19 cellular contexts compared by ENCODE assay signal in genomic region chr10:87978166-87978565, GRCh38.
DNase-seq lines count a peak whose midpoint lies in the region; ATAC-seq and TF ChIP-seq lines count a peak whose summit lies in the region.
"Had no signal": no experiment of that assay in that cellular context is flagged by ENCODE, and none has a peak within 500 bp of the region (broad histone marks: within the 10 kb centered on the region; RNA-seq: fewer than 3 reads in every experiment).

No MANE protein-coding gene starts in this region.

- DNase-seq in COLO829 (ENCODE audit: low spot score) (peak; percentile 42), SK-MEL-5 (ENCODE audit: low read depth, low spot score) (peak; percentile 77), prostate gland (ENCODE audit: low spot score) (no peak), T-helper 1 cell (no peak)
- DNase-seq: CD4-positive, CD25-positive, alpha-beta regulatory T cell; CD8-positive, alpha-beta T cell; DMS 273 treated with DMSO at 0.1 percent for 48 hours; DMS79; EL; GF-D8; GM23248; H9; HFFc6 had no signal

- ATAC-seq in HG02884 (IDR thresholded peaks at IDR 0.05; ENCODE audit: unreplicated experiment), result no peak
- ATAC-seq: CD8-positive, alpha-beta T cell; HCT116 had no signal

- no peaks in the 10 kb centered on the region for H3K9me3 ChIP-seq in HEK293 (ENCODE audit: control insufficient read depth, insufficient read depth, low read depth, low read length)
- no peaks in the 10 kb centered on the region for H3K9me3 ChIP-seq in prostate gland
- H3K9me3 ChIP-seq: BLaER1 had no signal

- H3K27ac ChIP-seq in HEK293 (ENCODE audit: extremely low read depth, low read depth, low read length), result no peak overlapping the region
- no peak overlapping the region for H3K27ac ChIP-seq in prostate gland
- H3K27ac ChIP-seq: 22Rv1, BLaER1, C4-2B, GM23248 had no signal

- WGBS in prostate gland, result 70% methylated on average over 2 of the region's 2 CpGs

- in situ Hi-C loops in SK-MEL-5 (cut with HindIII; ENCODE audit: low pct_unique_long_range_greater_than_20kb, low sequenced_read_pairs), result no loop called here

- intact Hi-C loops in prostate gland (cut with DNase I), result no loop called here

- no peaks in the 10 kb centered on the region for H3K4me1 ChIP-seq in HEK293 (ENCODE audit: control insufficient read depth, insufficient read depth, low read length)
- H3K4me1 ChIP-seq in prostate gland (replicated peaks), result no peaks in the 10 kb centered on the region
- H3K4me1 ChIP-seq: BLaER1 had no signal

- H3K36me3 ChIP-seq in HEK293 (ENCODE audit: control insufficient read depth in 2 of 2, insufficient read depth in 1 of 2, low read length in 2 of 2), result no peaks in the 10 kb centered on the region
- no peaks in the 10 kb centered on the region for H3K36me3 ChIP-seq in prostate gland
- H3K36me3 ChIP-seq: BLaER1 had no signal

- H3K4me3 ChIP-seq in HEK293 (ENCODE audit: low read depth, low read length), result no peak overlapping the region
- no peak overlapping the region for H3K4me3 ChIP-seq in prostate gland
- H3K4me3 ChIP-seq: BLaER1, GM23248 had no signal

- no peak for TF ChIP-seq POLR2A in prostate gland (IDR thresholded peaks at IDR 0.05)

- TF ChIP-seq CTCF in HEK293 (tag by site-specific recombination; IDR thresholded peaks at IDR 0.05) (no peak), prostate gland (IDR thresholded peaks at IDR 0.05) (no peak)

- CTCF ChIA-PET in HEK293 (lab: Yijun Ruan, JAX), result interaction anchor here (0.8 kb wide), 1 partner anchor 11 kb away, joined by 3 read pairs; no protein-coding TSS in a partner anchor

- H3K27me3 ChIP-seq in prostate gland (replicated peaks; ENCODE audit: insufficient read depth), result no peaks in the 10 kb centered on the region
- H3K27me3 ChIP-seq: BLaER1 had no signal

- POLR2A ChIA-PET in HEK293 (lab: Yijun Ruan, JAX), result no interaction called here

TF ChIP-seq in HEK293, 187 proteins besides CTCF, POLR2A, EP300 and RAD21:
- TF ChIP-seq SCRT2 (tag by site-specific recombination; IDR thresholded peaks at IDR 0.05) (0 out of 2 replicates have a peak, but pooled peaks have one; percentile 35), ZNF514 (tag by site-specific recombination; IDR thresholded peaks at IDR 0.05) (no peak), ZNF555 (tag by site-specific recombination; conservative IDR thresholded peaks at IDR 0.05) (no peak), BCL11A (tag by site-specific recombination; IDR thresholded peaks at IDR 0.05; ENCODE audit: low read depth) (no peak), ZNF311 (tag by site-specific recombination; IDR thresholded peaks at IDR 0.05; ENCODE audit: borderline replicate concordance) (no peak), EGR2 (tag by site-specific recombination; IDR thresholded peaks at IDR 0.05; ENCODE audit: low read depth) (no peak), SCRT1 (tag by site-specific recombination; IDR thresholded peaks at IDR 0.05; ENCODE audit: borderline replicate concordance) (0 out of 2 replicates have a peak, but pooled peaks have one; percentile 47), ZBTB48 (tag by site-specific recombination; IDR thresholded peaks at IDR 0.05) (no peak), RBAK (tag by site-specific recombination; IDR thresholded peaks at IDR 0.05) (no peak), ZBTB1 (tag by site-specific recombination; IDR thresholded peaks at IDR 0.05) (no peak), ZNF366 (tag by site-specific recombination; conservative IDR thresholded peaks at IDR 0.05) (no peak)

Comparison
In these comparisons a context has a peak if more than half of its experiments do, and no peak if none do; other contexts are left out.
1. DNase-seq: peak in COLO829 (single experiment) and SK-MEL-5 (single experiment); none in prostate gland (single experiment) and T-helper 1 cell (0 of 5).